Comparison of ENCODE assay signal across 29 cellular contexts in genomic region chr5:5598547-5599113, GRCh38.
DNase-seq lines count a peak whose midpoint lies in the region; ATAC-seq lines count a peak whose summit lies in the region.
"Had no signal": no experiment of that assay in that cellular context is flagged by ENCODE, and none has a peak within 500 bp of the region (broad histone marks: within the 10 kb centered on the region; RNA-seq: fewer than 3 reads in every experiment).

No MANE protein-coding gene starts in this region.

- H3K27ac ChIP-seq in HUES6 (ENCODE audit: low read depth, low read length), result 0 out of 2 replicates have a peak overlapping the region, but pooled peaks have one; percentile 18
- H3K27ac ChIP-seq: ascending aorta, BLaER1, pancreas, suprapubic skin had no signal

- H3K4me3 Mint-ChIP-seq in activated T-helper 2 cell treated with anti-CD3 and anti-CD28 coated beads, Interferon-gamma antibody, Interleukin-2, Interleukin-4, amounts not matched to agents 10 μg/mL and 5 μg/mL and 100 μg/mL, durations not matched to agents 14 hours and 24 hours and 36 hours (ENCODE audit: low read depth), result no peak overlapping the region
- H3K4me3 Mint-ChIP-seq: activated CD8-positive, alpha-beta memory T cell treated with anti-CD3 and anti-CD28 coated beads, Interleukin-2, amount 10 ng/mL, durations not matched to agents 7 days and 5 days; central memory CD8-positive, alpha-beta T cell; H9; mesothelial cell of epicardium; nephron progenitor cell had no signal

- no peaks in the 10 kb centered on the region for H3K4me1 Mint-ChIP-seq in activated T-helper 2 cell treated with anti-CD3 and anti-CD28 coated beads, Interferon-gamma antibody, Interleukin-2, Interleukin-4, amounts not matched to agents 10 μg/mL and 5 μg/mL and 100 μg/mL, durations not matched to agents 14 hours and 24 hours and 36 hours (ENCODE audit: low read depth)
- H3K4me1 Mint-ChIP-seq: activated CD8-positive, alpha-beta memory T cell treated with anti-CD3 and anti-CD28 coated beads, Interleukin-2, amount 10 ng/mL, durations not matched to agents 7 days and 5 days; central memory CD8-positive, alpha-beta T cell; H9; mesothelial cell of epicardium; nephron progenitor cell had no signal

- H3K27ac Mint-ChIP-seq in activated T-helper 2 cell treated with anti-CD3 and anti-CD28 coated beads, Interferon-gamma antibody, Interleukin-2, Interleukin-4, amounts not matched to agents 10 μg/mL and 5 μg/mL and 100 μg/mL, durations not matched to agents 14 hours and 24 hours and 36 hours, result no peak overlapping the region
- H3K27ac Mint-ChIP-seq: activated CD8-positive, alpha-beta memory T cell treated with anti-CD3 and anti-CD28 coated beads, Interleukin-2, amount 10 ng/mL, durations not matched to agents 7 days and 5 days; activated naive CD4-positive, alpha-beta T cell treated with anti-CD3 and anti-CD28 coated beads, Interleukin-2, amount 50 U/mL, for 72 hours; H9; mesothelial cell of epicardium; nephron progenitor cell had no signal

- 0 out of 2 replicates have a peak, but pooled peaks cover 3% of the 10 kb centered on the region for H3K4me1 ChIP-seq in HUES6 (ENCODE audit: control insufficient read depth, insufficient read depth, low read length)
- H3K4me1 ChIP-seq: BLaER1, pancreas, suprapubic skin had no signal

- no peaks in the 10 kb centered on the region for H3K27me3 Mint-ChIP-seq in activated T-helper 2 cell treated with anti-CD3 and anti-CD28 coated beads, Interferon-gamma antibody, Interleukin-2, Interleukin-4, amounts not matched to agents 10 μg/mL and 5 μg/mL and 100 μg/mL, durations not matched to agents 14 hours and 24 hours and 36 hours (ENCODE audit: low read depth)
- H3K27me3 Mint-ChIP-seq: activated CD8-positive, alpha-beta memory T cell treated with anti-CD3 and anti-CD28 coated beads, Interleukin-2, amount 10 ng/mL, durations not matched to agents 7 days and 5 days; central memory CD8-positive, alpha-beta T cell had no signal

- no peak overlapping the region for H3K4me3 ChIP-seq in HUES6 (ENCODE audit: low read depth, low read length)
- H3K4me3 ChIP-seq: ascending aorta, BLaER1, pancreas, suprapubic skin had no signal

- intact Hi-C loops in posterior vena cava (cut with DNase I), result no loop called here
- intact Hi-C loops in posterior cingulate gyrus (cut with DNase I), result no loop called here
- intact Hi-C loops in activated T-helper 2 cell treated with anti-CD3 and anti-CD28 coated beads, Interferon-gamma antibody, Interleukin-2, Interleukin-4, amounts not matched to agents 10 μg/mL and 5 μg/mL and 100 μg/mL, durations not matched to agents 14 hours and 24 hours and 36 hours (cut with micrococcal nuclease), result no loop called here

- no peak for ATAC-seq in GM21717 (IDR thresholded peaks at IDR 0.05; ENCODE audit: unreplicated experiment)
- ATAC-seq: activated CD8-positive, alpha-beta memory T cell treated with anti-CD3 and anti-CD28 coated beads, Interleukin-2, amount 10 ng/mL, durations not matched to agents 7 days and 5 days; left colon; pancreas; sciatic nerve had no signal

- no peaks in the 10 kb centered on the region for H3K36me3 Mint-ChIP-seq in activated T-helper 2 cell treated with anti-CD3 and anti-CD28 coated beads, Interferon-gamma antibody, Interleukin-2, Interleukin-4, amounts not matched to agents 10 μg/mL and 5 μg/mL and 100 μg/mL, durations not matched to agents 14 hours and 24 hours and 36 hours (ENCODE audit: low read depth)
- H3K36me3 Mint-ChIP-seq: activated CD8-positive, alpha-beta memory T cell treated with anti-CD3 and anti-CD28 coated beads, Interleukin-2, amount 10 ng/mL, durations not matched to agents 7 days and 5 days; activated naive CD4-positive, alpha-beta T cell treated with anti-CD3 and anti-CD28 coated beads, Interleukin-2, amount 50 U/mL, for 72 hours; mesothelial cell of epicardium had no signal

- H3K9me3 ChIP-seq in HUES6 (ENCODE audit: control insufficient read depth, insufficient read depth, low read depth, low read length), result no peaks in the 10 kb centered on the region
- H3K9me3 ChIP-seq: ascending aorta, BLaER1, pancreas, suprapubic skin had no signal

- no peaks in the 10 kb centered on the region for H3K36me3 ChIP-seq in HUES6 (ENCODE audit: control insufficient read depth, insufficient read depth, low read length)
- H3K36me3 ChIP-seq: ascending aorta, BLaER1, pancreas, suprapubic skin had no signal

- no peaks in the 10 kb centered on the region for H3K9me3 Mint-ChIP-seq in activated T-helper 2 cell treated with anti-CD3 and anti-CD28 coated beads, Interferon-gamma antibody, Interleukin-2, Interleukin-4, amounts not matched to agents 10 μg/mL and 5 μg/mL and 100 μg/mL, durations not matched to agents 14 hours and 24 hours and 36 hours

- H3K9ac ChIP-seq in HUES6 (ENCODE audit: low read length), result no peak overlapping the region
- H3K9ac ChIP-seq: BLaER1 had no signal

- no peaks in the 10 kb centered on the region for H3K27me3 ChIP-seq in HUES6 (ENCODE audit: control insufficient read depth, insufficient read depth, low read length)
- H3K27me3 ChIP-seq: ascending aorta, BLaER1, suprapubic skin had no signal

- peak; percentile 4 for DNase-seq in activated CD4-positive, alpha-beta T cell treated with anti-CD3 and anti-CD28 coated beads for 48 hours
- no peak for DNase-seq in activated CD4-positive, alpha-beta T cell treated with anti-CD3 and anti-CD28 coated beads for 4 hours
- peak; percentile 92 for DNase-seq in SW480 (ENCODE audit: low spot score)
- peak; percentile 51 for DNase-seq in posterior vena cava (ENCODE audit: low spot score)
- DNase-seq in posterior cingulate gyrus, result no peak
- DNase-seq in activated T-helper 2 cell treated with anti-CD3 and anti-CD28 coated beads, Interferon-gamma antibody, Interleukin-2, Interleukin-4, amounts not matched to agents 10 μg/mL and 5 μg/mL and 100 μg/mL, durations not matched to agents 14 hours and 24 hours and 36 hours (ENCODE audit: low spot score), result no peak
- DNase-seq: ACHN; activated CD4-positive, alpha-beta T cell treated with anti-CD3 and anti-CD28 coated beads for 1 hour; activated CD8-positive, alpha-beta memory T cell treated with anti-CD3 and anti-CD28 coated beads, Interleukin-2, amount 10 ng/mL, durations not matched to agents 7 days and 5 days; GDM1; H9; head of caudate nucleus; left colon; NCI-H1092 treated with DMSO at 0.1 percent for 48 hours; NCI-H526 treated with DMSO at 0.1 percent for 48 hours; nephron progenitor cell; pancreas; stimulated activated CD4-positive, alpha-beta T cell treated with anti-CD3 and anti-CD28 coated beads, Interleukin-15, amount 100 ng/mL, for 24 hours; stimulated activated CD8-positive, alpha-beta memory T cell treated with anti-CD3 and anti-CD28 coated beads, Interleukin-4, amount 100 ng/mL, for 48 hours; T-helper 1 cell had no signal

Comparison
In these comparisons a context has a peak if more than half of its experiments do, and no peak if none do; other contexts are left out.
1. DNase-seq: peak in activated CD4-positive, alpha-beta T cell treated with anti-CD3 and anti-CD28 coated beads for 48 hours (single experiment), SW480 (single experiment) and posterior vena cava (single experiment); none in activated CD4-positive, alpha-beta T cell treated with anti-CD3 and anti-CD28 coated beads for 4 hours (0 of 2), posterior cingulate gyrus (0 of 10) and activated T-helper 2 cell treated with anti-CD3 and anti-CD28 coated beads, Interferon-gamma antibody, Interleukin-2, Interleukin-4, amounts not matched to agents 10 μg/mL and 5 μg/mL and 100 μg/mL, durations not matched to agents 14 hours and 24 hours and 36 hours (single experiment).